ENCODE assay signal across 8 cellular contexts in the genomic region with DNA sequence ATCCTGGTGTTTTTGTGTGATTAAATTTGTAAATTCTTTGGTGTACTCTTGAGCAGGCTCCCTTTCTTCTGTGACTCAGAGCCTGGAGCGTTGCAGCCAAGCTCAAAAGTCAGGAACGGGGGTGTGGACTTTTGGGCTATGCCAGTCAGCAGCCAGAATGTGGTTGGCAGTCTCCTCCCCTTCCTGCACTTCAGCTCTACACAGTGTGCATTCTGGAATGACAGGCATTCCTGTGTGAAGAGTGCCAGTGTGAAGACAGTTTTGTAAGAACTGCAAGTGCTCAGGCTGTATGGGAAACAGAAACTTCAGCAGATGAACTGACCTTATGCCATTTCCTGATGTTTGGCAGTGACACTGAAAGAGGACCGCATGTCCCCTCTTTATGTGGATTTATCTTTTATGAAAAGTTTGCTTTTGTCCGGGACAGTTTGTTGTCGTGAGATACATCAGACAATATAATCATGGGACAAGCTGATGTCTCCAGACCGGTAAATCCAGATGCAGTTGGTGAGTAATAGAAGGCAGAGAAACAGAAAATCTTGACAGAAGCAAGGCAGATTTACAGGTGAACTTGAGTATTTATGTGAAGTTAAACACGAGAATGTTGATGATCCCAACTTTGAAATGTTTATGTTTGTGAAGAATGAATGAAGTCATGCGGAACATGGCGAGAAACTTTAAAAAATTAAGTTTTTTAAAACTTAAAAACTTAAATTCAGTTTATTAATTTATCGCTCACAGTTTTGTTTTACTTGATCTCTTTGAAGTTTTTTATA.
DNase-seq lines count a peak whose midpoint lies in the region; ATAC-seq and TF ChIP-seq lines count a peak whose summit lies in the region.

No MANE protein-coding gene starts in this region.

- H3K27ac ChIP-seq in HEK293 (ENCODE audit: extremely low read depth, low read depth, low read length) (0 out of 2 replicates have a peak overlapping the region, but pooled peaks have one; percentile 0), thoracic aorta (peak overlapping the region; percentile 72 to 76)

- H3K27me3 Mint-ChIP-seq in Calu3 (ENCODE audit: unreplicated experiment): no peaks in the 10 kb centered on the region

- H3K9me3 Mint-ChIP-seq in Calu3 (ENCODE audit: low read depth, unreplicated experiment): no peaks in the 10 kb centered on the region

- CTCF ChIA-PET in Calu3 (lab: Charles Lee): interaction anchor here (0.6 to 1.1 kb wide), 3 partner anchors 9 to 49 kb away, joined by 3 to 4 read pairs (median 3); no protein-coding TSS in a partner anchor
- CTCF ChIA-PET in HEK293 (lab: Yijun Ruan, JAX): interaction anchor here (0.5 to 0.9 kb wide), 3 partner anchors 23 to 537 kb away, joined by 3 to 5 read pairs (median 3); no protein-coding TSS in a partner anchor

- H3K27me3 ChIP-seq in endocrine pancreas (ENCODE audit: control insufficient read depth, insufficient read depth, low read length) (no peaks in the 10 kb centered on the region), thoracic aorta (replicated peaks; ENCODE audit: insufficient read depth) (no peaks in the 10 kb centered on the region)

- no peaks in the 10 kb centered on the region for H3K9me3 ChIP-seq in HEK293 (ENCODE audit: control insufficient read depth, insufficient read depth, low read depth, low read length)
- H3K9me3 ChIP-seq in endocrine pancreas (ENCODE audit: control insufficient read depth, low read length): no peaks in the 10 kb centered on the region
- no peaks in the 10 kb centered on the region for H3K9me3 ChIP-seq in thoracic aorta

- intact Hi-C loops in Calu3 (cut with micrococcal nuclease; ENCODE audit: unreplicated experiment): loop anchor here (2.0 kb wide), 1 partner anchor 21 kb away; no protein-coding TSS in a partner anchor

- H3K4me3 ChIP-seq in HEK293 (ENCODE audit: low read depth, low read length): peak overlapping the region; percentile 37
- peak overlapping the region; percentile 24 for H3K4me3 ChIP-seq in endocrine pancreas (ENCODE audit: control insufficient read depth, insufficient read depth, low read length)
- peak overlapping the region; percentile 71 for H3K4me3 ChIP-seq in thoracic aorta

- DNase-seq in Calu3 (peak; percentile 81), RKO (ENCODE audit: low spot score) (peak; percentile 96), lung microvascular endothelial cell (ENCODE audit: low read depth in 2 of 2) (peak; percentile 84 to 91), thoracic aorta (ENCODE audit: low spot score) (peak; percentile 70), NCI-H748 treated with DMSO at 0.1 percent for 48 hours (lab: John Stamatoyannopoulos, UW) (no peak)
- DNase-seq in activated effector memory CD4-positive, alpha-beta T cell treated with anti-CD3 and anti-CD28 coated beads, Interleukin-2, amount 50 U/mL, for 16 hours: no peak

- peak; percentile 99 for ATAC-seq in thoracic aorta (ENCODE audit: insufficient number of reproducible peaks, low FRiP score, low read depth)

- H3K27ac Mint-ChIP-seq in Calu3 (ENCODE audit: unreplicated experiment): peak overlapping the region; percentile 83

- TSS peak; percentile 88 for BruUV-seq in Calu3 (replicated peaks; lab: Mats Ljungman, UMichigan)

- no peaks in the 10 kb centered on the region for H3K36me3 ChIP-seq in HEK293 (ENCODE audit: control insufficient read depth in 2 of 2, insufficient read depth in 1 of 2, low read length in 2 of 2)
- H3K36me3 ChIP-seq in endocrine pancreas (ENCODE audit: control insufficient read depth, insufficient read depth, low read length): no peaks in the 10 kb centered on the region
- no peaks in the 10 kb centered on the region for H3K36me3 ChIP-seq in thoracic aorta

- H3K4me1 Mint-ChIP-seq in Calu3 (ENCODE audit: low read depth, unreplicated experiment): peaks cover 14% of the 10 kb centered on the region

- H3K4me1 ChIP-seq in HEK293 (ENCODE audit: control insufficient read depth, insufficient read depth, low read length) (peaks cover 9% of the 10 kb centered on the region; the same call in 1 of the 2 replicates), endocrine pancreas (ENCODE audit: control insufficient read depth, insufficient read depth, low read length) (peaks cover 2% of the 10 kb centered on the region), thoracic aorta (ENCODE audit: control insufficient read depth in 1 of 2, low read depth in 2 of 2) (peaks cover 20 to 39% of the 10 kb centered on the region in 2 donors)

- no peak for TF ChIP-seq CTCF in Calu3 (IDR thresholded peaks at IDR 0.05; ENCODE audit: unreplicated experiment)
- TF ChIP-seq CTCF in HEK293 (tag by site-specific recombination; IDR thresholded peaks at IDR 0.05): no peak
- no peak for TF ChIP-seq CTCF in thoracic aorta (IDR thresholded peaks at IDR 0.05)

- POLR2A ChIA-PET in HEK293 (lab: Yijun Ruan, JAX): interaction anchor here (0.6 to 1.9 kb wide), 7 partner anchors 16 to 178 kb away, joined by 3 to 8 read pairs (median 5); a partner anchor contains a TSS

- H3K9ac ChIP-seq in endocrine pancreas (ENCODE audit: control insufficient read depth, insufficient read depth, low read length): no peak overlapping the region

- H3K36me3 Mint-ChIP-seq in Calu3 (ENCODE audit: insufficient read depth, unreplicated experiment): peaks cover 16% of the 10 kb centered on the region

- peak overlapping the region; percentile 73 for H3K4me3 Mint-ChIP-seq in Calu3 (ENCODE audit: low read depth, unreplicated experiment)

TF ChIP-seq in HEK293, 187 proteins besides CTCF, POLR2A, EP300 and RAD21 (continues in another document):
- TF ChIP-seq PRDM1 (tag by site-specific recombination; IDR thresholded peaks at IDR 0.05) (peak; percentile 88), ZNF2 (tag by site-specific recombination; IDR thresholded peaks at IDR 0.05) (0 out of 2 replicates have a peak, but pooled peaks have one; percentile 11), ZNF266 (tag by site-specific recombination; IDR thresholded peaks at IDR 0.05; ENCODE audit: low read depth) (no peak), ZNF701 (tag by site-specific recombination; IDR thresholded peaks at IDR 0.05) (no peak), ZNF10 (tag by site-specific recombination; IDR thresholded peaks at IDR 0.05) (0 out of 2 replicates have a peak, but pooled peaks have one; percentile 23), SP2 (tag by site-specific recombination; IDR thresholded peaks at IDR 0.05) (peak; percentile 54), ZNF555 (tag by site-specific recombination; conservative IDR thresholded peaks at IDR 0.05) (no peak), SP3 (tag by site-specific recombination; IDR thresholded peaks at IDR 0.05) (peak; percentile 56), ZNF660 (tag by site-specific recombination; IDR thresholded peaks at IDR 0.05) (peak; percentile 46; the same call in 1 of the 2 replicates), ZNF600 (tag by site-specific recombination; IDR thresholded peaks at IDR 0.05) (peak; percentile 94), ZNF785 (tag by site-specific recombination; IDR thresholded peaks at IDR 0.05) (no peak)
- TF ChIP-seq, protein P1, sequence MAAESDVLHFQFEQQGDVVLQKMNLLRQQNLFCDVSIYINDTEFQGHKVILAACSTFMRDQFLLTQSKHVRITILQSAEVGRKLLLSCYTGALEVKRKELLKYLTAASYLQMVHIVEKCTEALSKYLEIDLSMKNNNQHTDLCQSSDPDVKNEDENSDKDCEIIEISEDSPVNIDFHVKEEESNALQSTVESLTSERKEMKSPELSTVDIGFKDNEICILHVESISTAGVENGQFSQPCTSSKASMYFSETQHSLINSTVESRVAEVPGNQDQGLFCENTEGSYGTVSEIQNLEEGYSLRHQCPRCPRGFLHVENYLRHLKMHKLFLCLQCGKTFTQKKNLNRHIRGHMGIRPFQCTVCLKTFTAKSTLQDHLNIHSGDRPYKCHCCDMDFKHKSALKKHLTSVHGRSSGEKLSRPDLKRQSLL (tag by site-specific recombination; IDR thresholded peaks at IDR 0.05): peak; percentile 88
- TF ChIP-seq, protein P2, sequence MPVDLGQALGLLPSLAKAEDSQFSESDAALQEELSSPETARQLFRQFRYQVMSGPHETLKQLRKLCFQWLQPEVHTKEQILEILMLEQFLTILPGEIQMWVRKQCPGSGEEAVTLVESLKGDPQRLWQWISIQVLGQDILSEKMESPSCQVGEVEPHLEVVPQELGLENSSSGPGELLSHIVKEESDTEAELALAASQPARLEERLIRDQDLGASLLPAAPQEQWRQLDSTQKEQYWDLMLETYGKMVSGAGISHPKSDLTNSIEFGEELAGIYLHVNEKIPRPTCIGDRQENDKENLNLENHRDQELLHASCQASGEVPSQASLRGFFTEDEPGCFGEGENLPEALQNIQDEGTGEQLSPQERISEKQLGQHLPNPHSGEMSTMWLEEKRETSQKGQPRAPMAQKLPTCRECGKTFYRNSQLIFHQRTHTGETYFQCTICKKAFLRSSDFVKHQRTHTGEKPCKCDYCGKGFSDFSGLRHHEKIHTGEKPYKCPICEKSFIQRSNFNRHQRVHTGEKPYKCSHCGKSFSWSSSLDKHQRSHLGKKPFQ (tag by site-specific recombination; IDR thresholded peaks at IDR 0.05): peak; percentile 100
- TF ChIP-seq, protein P3, sequence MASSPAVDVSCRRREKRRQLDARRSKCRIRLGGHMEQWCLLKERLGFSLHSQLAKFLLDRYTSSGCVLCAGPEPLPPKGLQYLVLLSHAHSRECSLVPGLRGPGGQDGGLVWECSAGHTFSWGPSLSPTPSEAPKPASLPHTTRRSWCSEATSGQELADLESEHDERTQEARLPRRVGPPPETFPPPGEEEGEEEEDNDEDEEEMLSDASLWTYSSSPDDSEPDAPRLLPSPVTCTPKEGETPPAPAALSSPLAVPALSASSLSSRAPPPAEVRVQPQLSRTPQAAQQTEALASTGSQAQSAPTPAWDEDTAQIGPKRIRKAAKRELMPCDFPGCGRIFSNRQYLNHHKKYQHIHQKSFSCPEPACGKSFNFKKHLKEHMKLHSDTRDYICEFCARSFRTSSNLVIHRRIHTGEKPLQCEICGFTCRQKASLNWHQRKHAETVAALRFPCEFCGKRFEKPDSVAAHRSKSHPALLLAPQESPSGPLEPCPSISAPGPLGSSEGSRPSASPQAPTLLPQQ (tag by site-specific recombination; IDR thresholded peaks at IDR 0.05): 0 out of 2 replicates have a peak, but pooled peaks have one; percentile 25

Comparison
In these comparisons a context has a peak if more than half of its experiments do, and no peak if none do; other contexts are left out.
1. DNase-seq: peak in Calu3 (single experiment), RKO (single experiment), lung microvascular endothelial cell (2 of 2) and thoracic aorta (single experiment); none in NCI-H748 treated with DMSO at 0.1 percent for 48 hours (single experiment) and activated effector memory CD4-positive, alpha-beta T cell treated with anti-CD3 and anti-CD28 coated beads, Interleukin-2, amount 50 U/mL, for 16 hours (single experiment).
2. Peak in every context shown above with its lines, with median percentiles within 50 percentile points of each other: H3K4me3 ChIP-seq.